15 cellular contexts compared by ENCODE assay signal in genomic region chr20:56909918-56910714, GRCh38.
A peak's percentile ranks its signal among the peaks of the same experiment; 100 is the strongest.
DNase-seq lines count a peak whose midpoint lies in the region; ATAC-seq and TF ChIP-seq lines count a peak whose summit lies in the region.
"Had no signal": no experiment of that assay in that cellular context is flagged by ENCODE, and none has a peak within 500 bp of the region (broad histone marks: within the 10 kb centered on the region; RNA-seq: fewer than 3 reads in every experiment).

No MANE protein-coding gene starts in this region.

- intact Hi-C loops in body of pancreas (cut with DNase I), result no loop called here
- intact Hi-C loops in prostate gland (cut with DNase I), result no loop called here

- H3K4me3 ChIP-seq in GM23338 (no peak overlapping the region), body of pancreas (no peak overlapping the region), prostate gland (no peak overlapping the region)
- H3K4me3 ChIP-seq: GM23248 had no signal

- TF ChIP-seq POLR2A in body of pancreas (IDR thresholded peaks at IDR 0.05) (peak in 1 of 3 donors; percentile 38), prostate gland (IDR thresholded peaks at IDR 0.05) (no peak)

- H3K4me1 Mint-ChIP-seq in GM23338, result peaks cover 13% of the 10 kb centered on the region
- H3K4me1 Mint-ChIP-seq in activated T-helper 17 cell treated with anti-CD3 and anti-CD28 coated beads, Interleukin-2, amount 50 U/mL, for 72 hours, result no peaks in the 10 kb centered on the region
- H3K4me1 Mint-ChIP-seq in activated naive CD4-positive, alpha-beta T cell treated with anti-CD3 and anti-CD28 coated beads, Interleukin-2, amount 10 ng/mL, durations not matched to agents 7 days and 5 days, result no peaks in the 10 kb centered on the region
- H3K4me1 Mint-ChIP-seq: B cell; CD8-positive, alpha-beta memory T cell; IgD-negative memory B cell had no signal

- H3K36me3 Mint-ChIP-seq in GM23338 (ENCODE audit: low read depth), result no peaks in the 10 kb centered on the region
- no peaks in the 10 kb centered on the region for H3K36me3 Mint-ChIP-seq in activated T-helper 17 cell treated with anti-CD3 and anti-CD28 coated beads, Interleukin-2, amount 50 U/mL, for 72 hours (ENCODE audit: low read depth)
- no peaks in the 10 kb centered on the region for H3K36me3 Mint-ChIP-seq in activated naive CD4-positive, alpha-beta T cell treated with anti-CD3 and anti-CD28 coated beads, Interleukin-2, amount 10 ng/mL, durations not matched to agents 7 days and 5 days
- H3K36me3 Mint-ChIP-seq: CD8-positive, alpha-beta memory T cell; IgD-negative memory B cell had no signal

- TF ChIP-seq CTCF in GM23338 (conservative IDR thresholded peaks at IDR 0.05; ENCODE audit: low read depth in 2 of 2) (no peak), body of pancreas (IDR thresholded peaks at IDR 0.05) (peak in 1 of 7 experiments; percentile 2), prostate gland (IDR thresholded peaks at IDR 0.05) (no peak), foreskin keratinocyte (conservative IDR thresholded peaks at IDR 0.05) (no peak)

- ATAC-seq in GM23338, result no peak
- ATAC-seq in body of pancreas, result peak; percentile 89
- no peak for ATAC-seq in foreskin keratinocyte
- ATAC-seq in activated T-helper 17 cell treated with anti-CD3 and anti-CD28 coated beads, Interleukin-2, amount 50 U/mL, for 72 hours (replicated peaks), result no peak

- CTCF ChIA-PET in activated naive CD4-positive, alpha-beta T cell treated with anti-CD3 and anti-CD28 coated beads, Interleukin-2, amount 10 ng/mL, durations not matched to agents 7 days and 5 days (lab: Charles Lee), result no interaction called here

- no peak overlapping the region for H3K27ac Mint-ChIP-seq in GM23338
- no peak overlapping the region for H3K27ac Mint-ChIP-seq in activated T-helper 17 cell treated with anti-CD3 and anti-CD28 coated beads, Interleukin-2, amount 50 U/mL, for 72 hours
- no peak overlapping the region for H3K27ac Mint-ChIP-seq in activated naive CD4-positive, alpha-beta T cell treated with anti-CD3 and anti-CD28 coated beads, Interleukin-2, amount 10 ng/mL, durations not matched to agents 7 days and 5 days
- H3K27ac Mint-ChIP-seq: B cell; CD8-positive, alpha-beta memory T cell; H9; IgD-negative memory B cell had no signal

- H3K9me3 ChIP-seq in body of pancreas, result no peaks in the 10 kb centered on the region
- H3K9me3 ChIP-seq in prostate gland, result no peaks in the 10 kb centered on the region
- H3K9me3 ChIP-seq: Caco-2 had no signal

- H3K4me1 ChIP-seq in GM23338 (ENCODE audit: insufficient read depth) (no peaks in the 10 kb centered on the region), body of pancreas (peaks cover 60% of the 10 kb centered on the region), prostate gland (replicated peaks) (no peaks in the 10 kb centered on the region), foreskin keratinocyte (no peaks in the 10 kb centered on the region)
- H3K4me1 ChIP-seq: Caco-2 had no signal

- H3K9me3 Mint-ChIP-seq in GM23338, result no peaks in the 10 kb centered on the region; the same call in 1 of the 3 replicates
- H3K9me3 Mint-ChIP-seq in activated T-helper 17 cell treated with anti-CD3 and anti-CD28 coated beads, Interleukin-2, amount 50 U/mL, for 72 hours, result peaks cover 4% of the 10 kb centered on the region
- no peaks in the 10 kb centered on the region for H3K9me3 Mint-ChIP-seq in activated naive CD4-positive, alpha-beta T cell treated with anti-CD3 and anti-CD28 coated beads, Interleukin-2, amount 10 ng/mL, durations not matched to agents 7 days and 5 days
- H3K9me3 Mint-ChIP-seq: H9 had no signal

- H3K27me3 ChIP-seq in GM23338 (ENCODE audit: insufficient read depth), result no peaks in the 10 kb centered on the region
- no peaks in the 10 kb centered on the region for H3K27me3 ChIP-seq in body of pancreas
- no peaks in the 10 kb centered on the region for H3K27me3 ChIP-seq in prostate gland (replicated peaks; ENCODE audit: insufficient read depth)
- H3K27me3 ChIP-seq in foreskin keratinocyte, result peaks cover 20% of the 10 kb centered on the region

- no peak overlapping the region for H3K4me3 Mint-ChIP-seq in GM23338
- no peak overlapping the region for H3K4me3 Mint-ChIP-seq in activated T-helper 17 cell treated with anti-CD3 and anti-CD28 coated beads, Interleukin-2, amount 50 U/mL, for 72 hours
- no peak overlapping the region for H3K4me3 Mint-ChIP-seq in activated naive CD4-positive, alpha-beta T cell treated with anti-CD3 and anti-CD28 coated beads, Interleukin-2, amount 10 ng/mL, durations not matched to agents 7 days and 5 days
- H3K4me3 Mint-ChIP-seq: B cell; CD8-positive, alpha-beta memory T cell; H9; IgD-negative memory B cell had no signal

- DNase-seq in GM23338 (ENCODE audit: low spot score) (no peak), NCI-H526 (lab: John Stamatoyannopoulos, UW) (peak; percentile 93 to 94), body of pancreas (peak; percentile 90 to 92 (median 91)), prostate gland (ENCODE audit: low spot score) (peak; percentile 28), foreskin keratinocyte (no peak)
- DNase-seq in activated naive CD4-positive, alpha-beta T cell treated with anti-CD3 and anti-CD28 coated beads, Interleukin-2, amount 10 ng/mL, durations not matched to agents 7 days and 5 days, result no peak
- DNase-seq: Caco-2; CD8-positive, alpha-beta memory T cell; DND-41; GDM1; GM23248; H9 had no signal

- H3K27me3 Mint-ChIP-seq in GM23338 (ENCODE audit: insufficient read depth, low read depth, poor library complexity), result peaks cover 6% of the 10 kb centered on the region
- peaks cover 5% of the 10 kb centered on the region for H3K27me3 Mint-ChIP-seq in activated T-helper 17 cell treated with anti-CD3 and anti-CD28 coated beads, Interleukin-2, amount 50 U/mL, for 72 hours
- H3K27me3 Mint-ChIP-seq in activated naive CD4-positive, alpha-beta T cell treated with anti-CD3 and anti-CD28 coated beads, Interleukin-2, amount 10 ng/mL, durations not matched to agents 7 days and 5 days, result peaks cover 8% of the 10 kb centered on the region
- H3K27me3 Mint-ChIP-seq: B cell, IgD-negative memory B cell had no signal

- no peaks in the 10 kb centered on the region for H3F3A ChIP-seq in GM23338 (replicated peaks; ENCODE audit: low read depth)

- H2AFZ ChIP-seq in GM23338, result peak overlapping the region; percentile 52
- H2AFZ ChIP-seq: GM23248 had no signal

- no peaks in the 10 kb centered on the region for H3K79me2 ChIP-seq in GM23338 (replicated peaks; ENCODE audit: insufficient read depth)

- WGBS in body of pancreas, 2 donors, result 16 to 17% methylated on average over 16 of the region's 16 CpGs
- WGBS in prostate gland, result 42% methylated on average over 16 of the region's 16 CpGs

- H3K27ac ChIP-seq in GM23338 (ENCODE audit: low read depth) (no peak overlapping the region), body of pancreas (peak overlapping the region; percentile 91 to 95 (median 94)), prostate gland (peak overlapping the region in 1 of 2 donors; percentile 30), foreskin keratinocyte (no peak overlapping the region)
- H3K27ac ChIP-seq: GM23248 had no signal

- no peak overlapping the region for H3K4me2 ChIP-seq in GM23338

- H4K20me1 ChIP-seq in GM23338 (replicated peaks; ENCODE audit: insufficient read depth), result no peaks in the 10 kb centered on the region

- H3K9me2 ChIP-seq in GM23338 (ENCODE audit: insufficient read depth), result no peaks in the 10 kb centered on the region

- H3K36me3 ChIP-seq in GM23338 (ENCODE audit: insufficient read depth), result no peaks in the 10 kb centered on the region; the same call in 1 of the 2 replicates
- no peaks in the 10 kb centered on the region for H3K36me3 ChIP-seq in body of pancreas (replicated peaks in 1 of 2; ENCODE audit: insufficient read depth in 1 of 2, low read depth in 2 of 2)
- no peaks in the 10 kb centered on the region for H3K36me3 ChIP-seq in prostate gland

TF ChIP-seq in GM23338, 12 proteins besides CTCF, POLR2A, EP300 and RAD21 (continues in another document):
- TF ChIP-seq EZH2 (IDR thresholded peaks at IDR 0.05; ENCODE audit: low read depth, unreplicated experiment) (no peak), JUNB (IDR thresholded peaks at IDR 0.05; ENCODE audit: unreplicated experiment) (no peak), ZNF331 (CRISPR knock-in tag; IDR thresholded peaks at IDR 0.05; ENCODE audit: low read depth) (no peak), EZH2phosphoT487 (IDR thresholded peaks at IDR 0.05; ENCODE audit: unreplicated experiment) (no peak), ZNF114 (CRISPR knock-in tag; IDR thresholded peaks at IDR 0.05) (no peak)

Comparison
In these comparisons a context has a peak if more than half of its experiments do, and no peak if none do; other contexts are left out.
1. DNase-seq: peak in NCI-H526 (2 of 2), body of pancreas (4 of 4) and prostate gland (single experiment); none in GM23338 (single experiment), foreskin keratinocyte (0 of 2) and activated naive CD4-positive, alpha-beta T cell treated with anti-CD3 and anti-CD28 coated beads, Interleukin-2, amount 10 ng/mL, durations not matched to agents 7 days and 5 days (single experiment).
2. H3K27ac ChIP-seq: peak in body of pancreas (4 of 4); none in GM23338 (single experiment) and foreskin keratinocyte (single experiment).